Comparison of ENCODE assay signal across 26 cellular contexts in the genomic region with DNA sequence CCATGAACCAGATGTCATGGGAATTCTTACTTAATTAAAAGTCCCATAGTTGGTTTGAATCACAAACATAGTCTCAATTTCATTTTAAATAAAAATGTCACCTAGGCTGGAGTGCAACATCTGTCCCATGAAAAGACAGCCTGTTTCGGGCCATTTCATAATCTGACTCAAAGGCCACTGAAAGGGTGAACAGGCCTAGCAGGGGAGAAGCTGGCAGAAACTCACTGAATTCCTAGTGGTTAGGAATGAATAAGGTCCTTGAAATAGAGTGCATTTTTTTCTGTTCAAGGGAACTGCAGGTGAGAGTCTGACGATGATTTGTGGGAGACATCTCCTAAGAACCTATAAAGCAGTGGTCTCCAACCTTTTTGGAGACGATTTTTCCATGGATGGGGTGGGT.
"Had no signal": no experiment of that assay in that cellular context is flagged by ENCODE, and none has a peak within 500 bp of the region (broad histone marks: within the 10 kb centered on the region; RNA-seq: fewer than 3 reads in every experiment).

No MANE protein-coding gene starts in this region.

- H3K4me3 ChIP-seq: adrenal gland, breast epithelium, SK-N-MC had no signal

- ATAC-seq: activated CD4-positive, CD25-positive, alpha-beta regulatory T cell treated with anti-CD3 and anti-CD28 coated beads, Interleukin-2, amount 50 U/mL, for 24 hours; activated CD8-positive, alpha-beta T cell treated with anti-CD3 and anti-CD28 coated beads for 36 hours; Panc1; Right ventricle myocardium inferior had no signal

- H3K27ac ChIP-seq: adrenal gland, breast epithelium, KMS-11, SK-N-MC had no signal

- DNase-seq: activated CD4-positive, alpha-beta T cell treated with anti-CD3 and anti-CD28 coated beads for 4 hours; activated CD8-positive, alpha-beta memory T cell treated with anti-CD3 and anti-CD28 coated beads, Interleukin-2, amount 50 U/mL, for 48 hours; activated CD8-positive, alpha-beta T cell treated with anti-CD3 and anti-CD28 coated beads for 36 hours; activated naive CD4-positive, alpha-beta T cell treated with anti-CD3 and anti-CD28 coated beads, Interleukin-2, amount 50 U/mL, for 16 hours; activated naive CD8-positive, alpha-beta T cell treated with anti-CD3 and anti-CD28 coated beads, Interleukin-2, amount 10 ng/mL, durations not matched to agents 7 days and 5 days; activated T-cell treated with anti-CD3 and anti-CD28 coated beads, Interleukin-2, amount 50 U/mL, for 1 hour; adrenal gland; anterior cingulate cortex; caudate nucleus; NCI-H1092 treated with DMSO at 0.1 percent for 48 hours; NCI-H1417 treated with DMSO at 0.1 percent for 48 hours; NCI-H1694 treated with DMSO at 0.1 percent for 48 hours; NCI-H2081; NCI-H226; NCI-H510A; NCI-H526 treated with DMSO at 0.1 percent for 48 hours; NK-92 treated with Interleukin-12 subunit alpha and Interleukin-12 subunit beta, amount 100 ng/mL, for 24 hours; OCI-M1; RPMI8226; T-helper 1 cell had no signal

- H3K4me1 ChIP-seq: adrenal gland, breast epithelium had no signal

- H3K36me3 ChIP-seq: adrenal gland, breast epithelium had no signal

- H3K27me3 ChIP-seq: adrenal gland, breast epithelium had no signal

- H3K9ac ChIP-seq: KMS-11 had no signal

- H3K4me2 ChIP-seq: KMS-11 had no signal

- H3K9me3 ChIP-seq: adrenal gland, breast epithelium had no signal
